In genomic region chr17:55348749-55349354, GRCh38 we compare ENCODE assay signal across 8 cellular contexts.
DNase-seq lines count a peak whose midpoint lies in the region; ATAC-seq and TF ChIP-seq lines count a peak whose summit lies in the region.

No MANE protein-coding gene starts in this region.

- DNase-seq in NCI-H345 treated with DMSO at 0.1 percent for 48 hours (lab: John Stamatoyannopoulos, UW; ENCODE audit: unreplicated experiment) (peak; percentile 16), mesenchymal stem cell (peak; percentile 56), superior temporal gyrus (ENCODE audit: extremely low spot score) (peak; percentile 79)
- peak; percentile 53 for DNase-seq in activated CD4-positive, alpha-beta T cell treated with anti-CD3 and anti-CD28 coated beads for 48 hours
- DNase-seq in effector CD4-positive, alpha-beta T cell: peak; percentile 12
- DNase-seq in activated CD4-positive, CD25-positive, alpha-beta regulatory T cell treated with anti-CD3 and anti-CD28 coated beads, Interleukin-2, amount 50 U/mL, for 72 hours: no peak

- H3K23ac ChIP-seq in mesenchymal stem cell (ENCODE audit: low read length in 2 of 2): no peak overlapping the region

- no peak overlapping the region for H3K9ac ChIP-seq in mesenchymal stem cell (ENCODE audit: low read length)

- no peak overlapping the region for H2AK5ac ChIP-seq in mesenchymal stem cell (ENCODE audit: low read length, severe bottlenecking)

- H3K27me3 ChIP-seq in DOHH2 (ENCODE audit: control insufficient read depth, low read length) (peaks cover 15% of the 10 kb centered on the region), mesenchymal stem cell (ENCODE audit: control insufficient read depth in 1 of 2, insufficient read depth in 1 of 2, low read length in 2 of 2) (no peaks in the 10 kb centered on the region)

- no peaks in the 10 kb centered on the region for H3K79me1 ChIP-seq in mesenchymal stem cell (replicated peaks; ENCODE audit: low read length, poor library complexity, severe bottlenecking)

- H2BK5ac ChIP-seq in mesenchymal stem cell (ENCODE audit: low read depth, low read length, poor library complexity, severe bottlenecking): no peak overlapping the region

- no peak overlapping the region for H3K4ac ChIP-seq in mesenchymal stem cell (ENCODE audit: low read depth in 1 of 2, low read length in 2 of 2)

- no peak overlapping the region for H4K8ac ChIP-seq in mesenchymal stem cell (ENCODE audit: low read length)

- no peaks in the 10 kb centered on the region for H3K4me1 ChIP-seq in DOHH2 (ENCODE audit: control insufficient read depth, low read length)
- no peaks in the 10 kb centered on the region for H3K4me1 ChIP-seq in mesenchymal stem cell (ENCODE audit: control insufficient read depth, insufficient read depth, low read depth, low read length)

- 24% methylated on average over 8 of the region's 10 CpGs for WGBS in mesenchymal stem cell

- peak; percentile 41 for ATAC-seq in HG02981 (IDR thresholded peaks at IDR 0.05; ENCODE audit: unreplicated experiment)

- H4K91ac ChIP-seq in mesenchymal stem cell (ENCODE audit: low read length): no peak overlapping the region

- H4K20me1 ChIP-seq in DOHH2 (ENCODE audit: control insufficient read depth, insufficient read depth, low read depth, low read length): no peaks in the 10 kb centered on the region

- H2BK12ac ChIP-seq in mesenchymal stem cell (ENCODE audit: low read length in 2 of 2): no peak overlapping the region

- no peak overlapping the region for H3K14ac ChIP-seq in mesenchymal stem cell (ENCODE audit: low read length in 2 of 2)

- H2BK120ac ChIP-seq in mesenchymal stem cell (ENCODE audit: low read depth, low read length): no peak overlapping the region

- no peaks in the 10 kb centered on the region for H3K9me3 ChIP-seq in DOHH2 (ENCODE audit: control insufficient read depth, insufficient read depth, low read length)
- H3K9me3 ChIP-seq in mesenchymal stem cell (ENCODE audit: control insufficient read depth, low read length): no peaks in the 10 kb centered on the region

- H2BK15ac ChIP-seq in mesenchymal stem cell (ENCODE audit: low read depth, poor library complexity, severe bottlenecking): no peak overlapping the region

- peak; percentile 89 for TF ChIP-seq CTCF in DOHH2 (IDR thresholded peaks at IDR 0.05; ENCODE audit: low read depth, low read length, poor library complexity, severe bottlenecking)

- no peak overlapping the region for H2AFZ ChIP-seq in mesenchymal stem cell (ENCODE audit: low read depth, low read length)

- H3K4me3 ChIP-seq in DOHH2 (ENCODE audit: low read length): no peak overlapping the region
- no peak overlapping the region for H3K4me3 ChIP-seq in mesenchymal stem cell (ENCODE audit: insufficient read depth in 1 of 2, low read depth in 1 of 2, low read length in 2 of 2)

- H3K36me3 ChIP-seq in DOHH2 (ENCODE audit: control insufficient read depth, low read length): no peaks in the 10 kb centered on the region
- no peaks in the 10 kb centered on the region for H3K36me3 ChIP-seq in mesenchymal stem cell (ENCODE audit: control insufficient read depth in 1 of 2, insufficient read depth in 2 of 2, low read depth in 1 of 2, low read length in 2 of 2)

- H3K18ac ChIP-seq in mesenchymal stem cell (ENCODE audit: low read depth in 1 of 2, low read length in 2 of 2): no peak overlapping the region

- H3K79me2 ChIP-seq in DOHH2 (ENCODE audit: control insufficient read depth, low read length): no peaks in the 10 kb centered on the region

- no peaks in the 10 kb centered on the region for H3K9me2 ChIP-seq in DOHH2 (replicated peaks; ENCODE audit: control insufficient read depth, low read length)

- H3K4me2 ChIP-seq in DOHH2 (ENCODE audit: low read length) (no peak overlapping the region), mesenchymal stem cell (ENCODE audit: low read length, poor library complexity, severe bottlenecking) (no peak overlapping the region)

- H3F3A ChIP-seq in DOHH2 (ENCODE audit: control insufficient read depth, insufficient read depth): no peaks in the 10 kb centered on the region

- H3K27ac ChIP-seq in DOHH2 (ENCODE audit: low read depth, low read length) (no peak overlapping the region), mesenchymal stem cell (ENCODE audit: low read length, poor library complexity, severe bottlenecking) (no peak overlapping the region)
